ENCODE assay signal across 1 cellular context in genomic region chr16:57289391-57290257, GRCh38.
A peak's percentile ranks its signal among the peaks of the same experiment; 100 is the strongest.
TF ChIP-seq lines count a peak whose summit lies in the region.

No MANE protein-coding gene starts in this region.

TF ChIP-seq in HepG2, 621 proteins besides CTCF, POLR2A, EP300 and RAD21:
- TF ChIP-seq ZNF350 (CRISPR knock-in tag; IDR thresholded peaks at IDR 0.05; ENCODE audit: borderline replicate concordance, low read depth) (0 out of 2 replicates have a peak, but pooled peaks have one; percentile 35), ZNF7 (CRISPR knock-in tag; IDR thresholded peaks at IDR 0.05) (peak; percentile 17; the same call in 1 of the 2 replicates), ZBTB7B (CRISPR knock-in tag; IDR thresholded peaks at IDR 0.05) (0 out of 2 replicates have a peak, but pooled peaks have one; percentile 14), HIC2 (CRISPR knock-in tag; IDR thresholded peaks at IDR 0.05; ENCODE audit: low read depth) (peak; percentile 30; the same call in 1 of the 2 replicates), DZIP1 (CRISPR knock-in tag; IDR thresholded peaks at IDR 0.05) (no peak), HOXA9 (CRISPR knock-in tag; IDR thresholded peaks at IDR 0.05; ENCODE audit: borderline replicate concordance) (no peak), RFX3 (CRISPR knock-in tag; IDR thresholded peaks at IDR 0.05) (no peak), THAP8 (CRISPR knock-in tag; IDR thresholded peaks at IDR 0.05; ENCODE audit: borderline replicate concordance) (no peak), ZC3H13 (CRISPR knock-in tag; IDR thresholded peaks at IDR 0.05) (no peak), UBTF (CRISPR knock-in tag; IDR thresholded peaks at IDR 0.05) (0 out of 2 replicates have a peak, but pooled peaks have one; percentile 24), ZNF572 (CRISPR knock-in tag; IDR thresholded peaks at IDR 0.05) (0 out of 2 replicates have a peak, but pooled peaks have one; percentile 57), ZNF784 (CRISPR knock-in tag; IDR thresholded peaks at IDR 0.05; ENCODE audit: borderline replicate concordance) (0 out of 2 replicates have a peak, but pooled peaks have one; percentile 29), ZNF652 (CRISPR knock-in tag; IDR thresholded peaks at IDR 0.05; ENCODE audit: borderline replicate concordance, low read depth) (peak; percentile 67), TFE3 (CRISPR knock-in tag; IDR thresholded peaks at IDR 0.05) (no peak)
